8 cellular contexts compared by ENCODE assay signal in genomic region chr1:66929691-66929998, GRCh38. TPM values are rescaled to one million over a fixed set of nuclear protein-coding genes. Genes with fewer than 3 reads are reported as not detected.
A peak's percentile ranks its signal among the peaks of the same experiment; 100 is the strongest.
DNase-seq lines count a peak whose midpoint lies in the region; ATAC-seq and TF ChIP-seq lines count a peak whose summit lies in the region.

No MANE protein-coding gene starts in this region.

- in situ Hi-C loops in brain microvascular endothelial cell (cut with HindIII; ENCODE audit: low pct_ligation_motif_present, low sequenced_read_pairs) = no loop called here

- no peak for DNase-seq in heart right ventricle
- DNase-seq in Right ventricle myocardium inferior (ENCODE audit: missing footprints) = no peak
- DNase-seq in brain microvascular endothelial cell = no peak
- no peak for DNase-seq in NCI-H2227 (lab: John Stamatoyannopoulos, UW; ENCODE audit: unreplicated experiment)
- DNase-seq in cerebellum (ENCODE audit: low spot score) = no peak

- TF ChIP-seq CTCF in heart right ventricle (IDR thresholded peaks at IDR 0.05) (no peak), brain microvascular endothelial cell (IDR thresholded peaks at IDR 0.05; ENCODE audit: low read depth, low read length, missing control alignments) (no peak)

- peak overlapping the region; percentile 90 to 98 (median 95) for H3K27ac ChIP-seq in heart right ventricle
- H3K27ac ChIP-seq in brain microvascular endothelial cell = peak overlapping the region; percentile 85
- H3K27ac ChIP-seq in mesodermal cell (ENCODE audit: low read depth, low read length, severe bottlenecking) = no peak overlapping the region
- H3K27ac ChIP-seq in urinary bladder (ENCODE audit: low read depth) = peak overlapping the region; percentile 63

- H3K27me3 ChIP-seq in heart right ventricle = no peaks in the 10 kb centered on the region
- H3K27me3 ChIP-seq in brain microvascular endothelial cell (replicated peaks) = no peaks in the 10 kb centered on the region

- H3K4me1 ChIP-seq in heart right ventricle (peaks cover 3 to 73% (median 59%) of the 10 kb centered on the region in 9 donors), mesodermal cell (ENCODE audit: control insufficient read depth, insufficient read depth, low read length, poor library complexity, severe bottlenecking) (peaks cover 7% of the 10 kb centered on the region), urinary bladder (ENCODE audit: insufficient read depth) (no peaks in the 10 kb centered on the region)

- ATAC-seq in heart right ventricle (no peak), Right ventricle myocardium inferior (no peak), HG03097 (IDR thresholded peaks at IDR 0.05; ENCODE audit: low FRiP score, unreplicated experiment) (no peak)

- intact Hi-C loops in heart right ventricle (cut with DNase I) (loop anchor here in 5 of 10 donors (5.0 to 10.0 kb wide), 4 partner anchors 123 to 175 kb away; partner anchors contain the start of genes SLC35D1 (in 3 of the 5) and DYNLT5 (in 1 of the 5)), Right ventricle myocardium inferior (cut with DNase I) (loop anchor here (5.0 to 10.0 kb wide), 4 partner anchors 123 to 505 kb away; partner anchors contain the start of genes SERBP1 and SLC35D1)

- H3K9me3 ChIP-seq in heart right ventricle = no peaks in the 10 kb centered on the region
- no peaks in the 10 kb centered on the region for H3K9me3 ChIP-seq in mesodermal cell (ENCODE audit: control insufficient read depth, low read length)

- WGBS in heart right ventricle, 2 donors = 15 to 20% methylated on average over 9 of the region's 9 CpGs
- 40 to 45% methylated on average over 5 to 7 of the region's 9 CpGs for WGBS in mesodermal cell (ENCODE audit: insufficient coverage in 2 of 2), 2 experiments
- 9% methylated on average over 9 of the region's 9 CpGs for WGBS in urinary bladder

- H3K36me3 ChIP-seq in heart right ventricle = peaks cover 0 to 17% (median 0%) of the 10 kb centered on the region in 9 donors
- H3K36me3 ChIP-seq in brain microvascular endothelial cell (replicated peaks) = no peaks in the 10 kb centered on the region
- peaks cover 3% of the 10 kb centered on the region for H3K36me3 ChIP-seq in mesodermal cell (ENCODE audit: control insufficient read depth, insufficient read depth, low read length)
- H3K36me3 ChIP-seq in urinary bladder (ENCODE audit: insufficient read depth) = no peaks in the 10 kb centered on the region

- H3K4me3 ChIP-seq in heart right ventricle (peak overlapping the region; percentile 57 to 86 (median 77)), brain microvascular endothelial cell (ENCODE audit: low read depth, low read length) (peak overlapping the region; percentile 63), mesodermal cell (ENCODE audit: extremely low read depth, insufficient read depth, low read length, poor library complexity, severe bottlenecking) (peak overlapping the region; percentile 78), urinary bladder (ENCODE audit: low read depth, low read length) (peak overlapping the region; percentile 81)

RNA-seq across cellular contexts. Expression of gene MIER1, which starts 4.9 kb away (rescaled TPM):
- 10 to 100 TPM; 16.9 to 22.4 (median 20.1) TPM for total RNA-seq in heart right ventricle
- 10 to 100 TPM in 1 of 2 donors, 1 to 10 TPM in 1; 5.8 to 10.6 TPM for polyA plus RNA-seq in heart right ventricle
- total RNA-seq in Right ventricle myocardium inferior = 18.4 TPM
- 25.4 TPM for polyA plus RNA-seq in mesodermal cell (2013, experiment 1 of 2)
- polyA plus RNA-seq in mesodermal cell (2013, experiment 2 of 2) = 30.2 TPM
- 59.1 TPM for total RNA-seq in urinary bladder
- 19.3 TPM for polyA plus RNA-seq in urinary bladder
- 30.2 TPM for total RNA-seq in cerebellum

RNA-seq across cellular contexts. Expression of gene DNAI4, which starts 5.0 kb away (rescaled TPM):
- total RNA-seq in heart right ventricle (10 to 100 TPM in 8 of 10 donors, 1 to 10 TPM in 2; 8.0 to 24.5 (median 14.4) TPM), Right ventricle myocardium inferior (14.3 TPM), urinary bladder (43.6 TPM), cerebellum (28.9 TPM)
- polyA plus RNA-seq in heart right ventricle (1 to 10 TPM in 1 of 2 donors, under 1 TPM in 1; 0.44 to 1.1 TPM), urinary bladder (1.7 TPM)
- polyA plus RNA-seq in mesodermal cell (2013, experiment 1 of 2) = 4.0 TPM
- polyA plus RNA-seq in mesodermal cell (2013, experiment 2 of 2) = 4.8 TPM
